Comparison of ENCODE assay signal across 8 cellular contexts in genomic region chr22:21816787-21817496, GRCh38. TPM values are rescaled to one million over a fixed set of nuclear protein-coding genes. Genes with fewer than 3 reads are reported as not detected.
DNase-seq lines count a peak whose midpoint lies in the region; ATAC-seq and TF ChIP-seq lines count a peak whose summit lies in the region.

No MANE protein-coding gene starts in this region.

- H3K4me1 ChIP-seq in PC-3 (ENCODE audit: insufficient read depth, low read length) (peaks cover 16% of the 10 kb centered on the region), MM.1S (ENCODE audit: low read length) (no peaks in the 10 kb centered on the region)

- H3K27me3 ChIP-seq in PC-3 (ENCODE audit: low read length) (no peaks in the 10 kb centered on the region), MM.1S (replicated peaks; ENCODE audit: insufficient read depth, low read length) (no peaks in the 10 kb centered on the region)

- H3K4me3 ChIP-seq in PC-3 (ENCODE audit: low read length) = peak overlapping the region; percentile 16; the same call in 1 of the 2 replicates
- no peak overlapping the region for H3K4me3 ChIP-seq in MM.1S (ENCODE audit: low read length)

- no peaks in the 10 kb centered on the region for H3K27me3 Mint-ChIP-seq in brain

- H3K27ac ChIP-seq in PC-3 (ENCODE audit: low read length) (peak overlapping the region; percentile 89), MM.1S (ENCODE audit: low read length) (no peak overlapping the region)

- H3K9me3 ChIP-seq in PC-3 (ENCODE audit: low read length) = no peaks in the 10 kb centered on the region
- H3K9me3 ChIP-seq in MM.1S (replicated peaks; ENCODE audit: insufficient read depth, low read length) = no peaks in the 10 kb centered on the region

- POLR2A ChIA-PET in PC-3 (lab: Charles Lee; ENCODE audit: unreplicated experiment) = interaction anchor here (0.6 kb wide), 1 partner anchor 43 kb away, joined by 3 read pairs; no protein-coding TSS in a partner anchor

- intact Hi-C loops in PC-3 (cut with micrococcal nuclease) (loop anchor here (5.0 kb wide), 1 partner anchor 50 kb away; the partner anchor contains the start of gene MAPK1), left colon (cut with DNase I, micrococcal nuclease) (no loop called here)

- peaks cover 66% of the 10 kb centered on the region for H3K79me2 ChIP-seq in PC-3 (ENCODE audit: low read length)
- H3K79me2 ChIP-seq in MM.1S (ENCODE audit: low read length) = peaks cover 67% of the 10 kb centered on the region

- peak; percentile 58 for ATAC-seq in GM19467 (IDR thresholded peaks at IDR 0.05; ENCODE audit: unreplicated experiment)
- peak; percentile 97 for ATAC-seq in PC-3
- ATAC-seq in left colon = peak; percentile 92

- H3K9me2 ChIP-seq in PC-3 (replicated peaks; ENCODE audit: low read length) = no peaks in the 10 kb centered on the region
- H3K9me2 ChIP-seq in MM.1S (replicated peaks; ENCODE audit: insufficient read depth, low read length) = no peaks in the 10 kb centered on the region

- peak overlapping the region in 3 of 5 experiments; percentile 59 to 81 (median 65) for H3K27ac Mint-ChIP-seq in brain

- H4K20me1 ChIP-seq in PC-3 (ENCODE audit: low read length) (no peaks in the 10 kb centered on the region; the same call in 1 of the 2 replicates), MM.1S (ENCODE audit: insufficient read depth, low read length) (peaks cover 5% of the 10 kb centered on the region; the same call in 1 of the 2 replicates)

- H3K9ac ChIP-seq in PC-3 (ENCODE audit: low read length) (peak overlapping the region; percentile 41), MM.1S (ENCODE audit: low read length) (no peak overlapping the region)

- H3K4me2 ChIP-seq in PC-3 (ENCODE audit: low read length) (peak overlapping the region; percentile 59), MM.1S (ENCODE audit: low read depth, low read length) (no peak overlapping the region)

- peaks cover 0 to 14% (median 2%) of the 10 kb centered on the region in 5 experiments for H3K9me3 Mint-ChIP-seq in brain

- peaks cover 42% of the 10 kb centered on the region for H3K36me3 Mint-ChIP-seq in brain

- peak; percentile 82 for DNase-seq in AG20443 (ENCODE audit: low spot score)
- DNase-seq in PC-3 = peak; percentile 84
- no peak for DNase-seq in left colon
- DNase-seq in stromal cell of bone marrow (ENCODE audit: low read depth) = peak; percentile 94
- no peak for DNase-seq in MM.1S
- no peak for DNase-seq in NCI-H1694 (lab: John Stamatoyannopoulos, UW)

- peaks cover 49% of the 10 kb centered on the region for H3K4me1 Mint-ChIP-seq in brain

- CTCF ChIA-PET in PC-3 (lab: Charles Lee) = no interaction called here

- TF ChIP-seq CTCF in PC-3 (conservative IDR thresholded peaks at IDR 0.05; ENCODE audit: low read depth, low read length) (no peak), brain (conservative IDR thresholded peaks at IDR 0.05) (no peak), MM.1S (IDR thresholded peaks at IDR 0.05; ENCODE audit: low read length) (no peak)

- H2AFZ ChIP-seq in PC-3 (ENCODE audit: low read length) = no peak overlapping the region
- no peak overlapping the region for H2AFZ ChIP-seq in MM.1S (ENCODE audit: low read length)

- H3K36me3 ChIP-seq in PC-3 (ENCODE audit: low read depth, low read length) (no peaks in the 10 kb centered on the region), MM.1S (replicated peaks; ENCODE audit: insufficient read depth, low read length) (no peaks in the 10 kb centered on the region)

- H3K4me3 Mint-ChIP-seq in brain = no peak overlapping the region

- BruUV-seq in PC-3 (replicated peaks; lab: Mats Ljungman, UMichigan) = no TSS peak

- H3F3A ChIP-seq in PC-3 (ENCODE audit: low read length, unreplicated experiment) (no peaks in the 10 kb centered on the region), MM.1S (ENCODE audit: insufficient read depth, low read length) (no peaks in the 10 kb centered on the region)

RNA-seq across cellular contexts. Expression of gene MAPK1, which starts 50.5 kb away (rescaled TPM):
- total RNA-seq in PC-3 (2014; rRNA removed) = 25.1 and 32.8 TPM in 2 replicates
- 59.2 TPM for polyA plus RNA-seq in brain (ENCODE audit: insufficient read depth, low read depth, low replicate concordance)
- 100 to 1,000 TPM; 123 to 144 TPM for total RNA-seq in left colon

Comparison
In these comparisons a context has a peak if more than half of its experiments do, and no peak if none do; other contexts are left out.
1. DNase-seq: peak in AG20443 (single experiment), PC-3 (single experiment) and stromal cell of bone marrow (single experiment); none in left colon (0 of 2), MM.1S (single experiment) and NCI-H1694 (single experiment).
2. Peak in every context shown above with its lines, with median percentiles within 50 percentile points of each other: ATAC-seq.